ENCODE assay signal across 21 cellular contexts in genomic region chr7:36507868-36508440, GRCh38.
"Had no signal": no experiment of that assay in that cellular context is flagged by ENCODE, and none has a peak within 500 bp of the region (broad histone marks: within the 10 kb centered on the region; RNA-seq: fewer than 3 reads in every experiment).

No MANE protein-coding gene starts in this region.

- ATAC-seq: sciatic nerve; stimulated activated naive CD8-positive, alpha-beta T cell treated with anti-CD3 and anti-CD28 coated beads, Interleukin-15, Interleukin-2, amounts not matched to agents 100 U/mL and 50 U/mL, for 24 hours had no signal

- DNase-seq: activated B cell treated with CpG ODN at 0.5 μM for 24 hours; activated CD8-positive, alpha-beta memory T cell treated with anti-CD3 and anti-CD28 coated beads for 24 hours; activated CD8-positive, alpha-beta memory T cell treated with anti-CD3 and anti-CD28 coated beads, Interleukin-2, amount 50 U/mL, for 4 hours; activated effector memory CD4-positive, alpha-beta T cell treated with anti-CD3 and anti-CD28 coated beads, Interleukin-2, amount 50 U/mL, for 16 hours; activated naive CD4-positive, alpha-beta T cell treated with anti-CD3 and anti-CD28 coated beads for 36 hours; activated naive CD8-positive, alpha-beta T cell treated with anti-CD3 and anti-CD28 coated beads for 36 hours; activated T-cell treated with anti-CD3 and anti-CD28 coated beads, Interleukin-2, amount 50 U/mL, for 1 hour; adrenal gland; brain microvascular endothelial cell; esophagus squamous epithelium; islet precursor cell; left ventricle myocardium inferior; stimulated activated CD4-positive, alpha-beta T cell treated with anti-CD3 and anti-CD28 coated beads, Interleukin-12 subunit alpha, Interleukin-12 subunit beta, amount 100 ng/mL, for 4 hours; stimulated activated CD4-positive, alpha-beta T cell treated with anti-CD3 and anti-CD28 coated beads, Interleukin-4, amount 100 ng/mL, for 1 hour; stimulated activated naive CD8-positive, alpha-beta T cell treated with anti-CD3 and anti-CD28 coated beads, Interleukin-15, Interleukin-2, amounts not matched to agents 100 U/mL and 50 U/mL, for 24 hours; T-helper 2 cell; testis; transverse colon had no signal

- H3K9me3 Mint-ChIP-seq: activated naive CD4-positive, alpha-beta T cell treated with anti-CD3 and anti-CD28 coated beads for 36 hours had no signal

- H3K27me3 Mint-ChIP-seq: activated B cell treated with CpG ODN at 0.5 μM for 24 hours; activated naive CD8-positive, alpha-beta T cell treated with anti-CD3 and anti-CD28 coated beads for 36 hours had no signal

- H3K27ac Mint-ChIP-seq: activated B cell treated with CpG ODN at 0.5 μM for 24 hours; activated naive CD4-positive, alpha-beta T cell treated with anti-CD3 and anti-CD28 coated beads for 36 hours; activated naive CD8-positive, alpha-beta T cell treated with anti-CD3 and anti-CD28 coated beads for 36 hours; activated T-helper 1 cell treated with anti-CD3 and anti-CD28 coated beads, Interleukin-12 subunit alpha, Interleukin-12 subunit beta, Interleukin-2, Interleukin-4 antibody, amounts not matched to agents 30 ng/mL and 10 ng/mL and 1 ng/mL, durations not matched to agents 14 hours and 24 hours and 36 hours had no signal

- FAIRE-seq: frontal cortex had no signal

- H3K4me1 Mint-ChIP-seq: activated B cell treated with CpG ODN at 0.5 μM for 24 hours had no signal

- H3K36me3 Mint-ChIP-seq: activated naive CD8-positive, alpha-beta T cell treated with anti-CD3 and anti-CD28 coated beads for 36 hours had no signal

- H3K4me3 Mint-ChIP-seq: activated B cell treated with CpG ODN at 0.5 μM for 24 hours; activated naive CD4-positive, alpha-beta T cell treated with anti-CD3 and anti-CD28 coated beads for 36 hours; activated naive CD8-positive, alpha-beta T cell treated with anti-CD3 and anti-CD28 coated beads for 36 hours; activated T-helper 1 cell treated with anti-CD3 and anti-CD28 coated beads, Interleukin-12 subunit alpha, Interleukin-12 subunit beta, Interleukin-2, Interleukin-4 antibody, amounts not matched to agents 30 ng/mL and 10 ng/mL and 1 ng/mL, durations not matched to agents 14 hours and 24 hours and 36 hours had no signal
